In genomic region chr17:43210576-43210975, GRCh38 we compare ENCODE assay signal across 11 cellular contexts. TPM values are rescaled to one million over a fixed set of nuclear protein-coding genes. Genes with fewer than 3 reads are reported as not detected.
DNase-seq lines count a peak whose midpoint lies in the region; ATAC-seq, FAIRE-seq and TF ChIP-seq lines count a peak whose summit lies in the region.
"Had no signal": no experiment of that assay in that cellular context is flagged by ENCODE, and none has a peak within 500 bp of the region (broad histone marks: within the 10 kb centered on the region; RNA-seq: fewer than 3 reads in every experiment).

No MANE protein-coding gene starts in this region.

- peak overlapping the region; percentile 53 to 96 for H4K8ac ChIP-seq in IMR-90 (ENCODE audit: low read depth in 2 of 2, low read length in 2 of 2)

- WGBS in IMR-90 (ENCODE audit: extremely low coverage in 2 of 2, insufficient read length in 1 of 2), 2 experiments, result 100% methylated on average over 1 of the region's 3 CpGs; no CpG with 5 or more reads in 1 of the 2 experiments
- 42% methylated on average over 3 of the region's 3 CpGs for WGBS in GM12878 (ENCODE audit: insufficient coverage, insufficient replicate concordance, low lambda C conversion rate, missing lambda C conversion rate)

- H3K36me3 Mint-ChIP-seq in naive thymus-derived CD8-positive, alpha-beta T cell, result peaks cover 4 to 46% (median 8%) of the 10 kb centered on the region in 3 donors

- peaks cover 29 to 41% (median 36%) of the 10 kb centered on the region in 10 experiments for H3K4me1 ChIP-seq in BLaER1 treated with 17β-estradiol and CSF1 and Interleukin-3, amounts not matched to agents 10 nM and 100 nM
- peaks cover 16% of the 10 kb centered on the region for H3K4me1 ChIP-seq in IMR-90 (ENCODE audit: control insufficient read depth, insufficient read depth, low read length)
- peaks cover 10% of the 10 kb centered on the region for H3K4me1 ChIP-seq in GM12878 (ENCODE audit: control insufficient read depth, insufficient read depth, low read length)

- H3K27ac Mint-ChIP-seq in naive thymus-derived CD8-positive, alpha-beta T cell, result peak overlapping the region; percentile 95 to 99 (median 97)

- H3K36me3 ChIP-seq in BLaER1 treated with 17β-estradiol and CSF1 and Interleukin-3, amounts not matched to agents 10 nM and 100 nM, result peaks cover 4 to 75% (median 24%) of the 10 kb centered on the region in 11 experiments; a peak in 18 of 22 replicates
- H3K36me3 ChIP-seq in IMR-90 (ENCODE audit: control insufficient read depth, insufficient read depth, low read length) (peaks cover 20% of the 10 kb centered on the region), GM12878 (ENCODE audit: control insufficient read depth in 2 of 2, insufficient read depth in 2 of 2, low read length in 1 of 2) (peaks cover 0 to 4% of the 10 kb centered on the region in 2 experiments; a peak in 2 of 4 replicates)

- dilution Hi-C loops in IMR-90 (cut with HindIII; ENCODE audit: low sequenced_read_pairs, unreplicated experiment), result no loop called here

- peaks cover 0 to 29% (median 1%) of the 10 kb centered on the region in 11 experiments; a peak in 8 of 22 replicates for H4K20me1 ChIP-seq in BLaER1 treated with 17β-estradiol and CSF1 and Interleukin-3, amounts not matched to agents 10 nM and 100 nM
- H4K20me1 ChIP-seq in IMR-90 (ENCODE audit: insufficient read depth, low read length) (no peaks in the 10 kb centered on the region), GM12878 (ENCODE audit: control insufficient read depth, insufficient read depth) (no peaks in the 10 kb centered on the region)

- SMC1A ChIA-PET in GM12878 (lab: Charles Lee; ENCODE audit: uncharacterized antibody, unreplicated experiment), result interaction anchor here (1.4 to 3.9 kb wide), 3 partner anchors 10 to 105 kb away, joined by 4 to 20 read pairs (median 12); no protein-coding TSS in a partner anchor

- H4K91ac ChIP-seq in IMR-90 (ENCODE audit: insufficient read depth, low read depth, low read length), result peak overlapping the region; percentile 83

- H2BK120ac ChIP-seq in IMR-90 (ENCODE audit: low read depth, low read length), result peak overlapping the region; percentile 70

- POLR2A ChIA-PET in IMR-90 (lab: Charles Lee; ENCODE audit: unreplicated experiment), result no interaction called here
- POLR2A ChIA-PET in GM12878 (lab: Charles Lee), result interaction anchor here (4.4 kb wide), 1 partner anchor 104 kb away, joined by 31 read pairs; no protein-coding TSS in a partner anchor
- POLR2A ChIA-PET in naive thymus-derived CD8-positive, alpha-beta T cell (lab: Charles Lee), result interaction anchor here (0.7 to 12.3 kb wide), 6 partner anchors 11 to 203 kb away, joined by 3 to 189 read pairs (median 6); partner anchors contain the start of genes IFI35 and NBR1

- H3K9me1 ChIP-seq in IMR-90 (ENCODE audit: insufficient read depth, low read length), result peaks cover 13% of the 10 kb centered on the region

- TF ChIP-seq EP300 in GM12878 (IDR thresholded peaks at IDR 0.05; ENCODE audit: borderline replicate concordance in 1 of 2, control insufficient read depth in 1 of 2, low read depth in 2 of 2, low read length in 2 of 2), result no peak

- H2AK5ac ChIP-seq in IMR-90 (ENCODE audit: low read depth, low read length), result peak overlapping the region; percentile 33

- peak overlapping the region; percentile 73 for H2BK5ac ChIP-seq in IMR-90 (ENCODE audit: low read depth, low read length, poor library complexity, severe bottlenecking)

- H3K56ac ChIP-seq in IMR-90 (ENCODE audit: extremely low read depth, insufficient read depth, low read length), result peak overlapping the region; percentile 55; the same call in 1 of the 2 replicates

- H3K27me3 Mint-ChIP-seq in naive thymus-derived CD8-positive, alpha-beta T cell, result no peaks in the 10 kb centered on the region

- TF ChIP-seq CTCF in IMR-90 (conservative IDR thresholded peaks at IDR 0.05; ENCODE audit: low read depth, low read length) (no peak), GM12878 (IDR thresholded peaks at IDR 0.05 in 2 of 3, conservative IDR thresholded peaks at IDR 0.05 in 1 of 3; ENCODE audit: control insufficient read depth in 2 of 3, extremely low read depth in 1 of 3, insufficient read depth in 1 of 3, low read depth in 3 of 3, low read length in 3 of 3) (no peak)

- FAIRE-seq in GM12878 (lab: Jason Lieb, UNC), result no peak

- H3K23ac ChIP-seq in IMR-90 (ENCODE audit: low read depth, low read length), result peak overlapping the region; percentile 95

- peak overlapping the region in 8 of 11 experiments; percentile 72 to 98 (median 90); a peak in 12 of 22 replicates for H3K27ac ChIP-seq in BLaER1 treated with 17β-estradiol and CSF1 and Interleukin-3, amounts not matched to agents 10 nM and 100 nM
- peak overlapping the region; percentile 35; the same call in 1 of the 2 replicates for H3K27ac ChIP-seq in IMR-90 (ENCODE audit: insufficient read depth, low read length)
- H3K27ac ChIP-seq in GM12878 (ENCODE audit: control insufficient read depth, insufficient read depth), result peak overlapping the region; percentile 88

- H3K9me3 ChIP-seq in BLaER1 treated with 17β-estradiol and CSF1 and Interleukin-3, amounts not matched to agents 10 nM and 100 nM (replicated peaks in 1 of 11), result no peaks in the 10 kb centered on the region
- no peaks in the 10 kb centered on the region for H3K9me3 ChIP-seq in IMR-90 (ENCODE audit: control insufficient read depth, insufficient read depth, low read length)
- no peaks in the 10 kb centered on the region for H3K9me3 ChIP-seq in GM12878 (replicated peaks; ENCODE audit: control insufficient read depth, insufficient read depth, low read length)

- CTCF ChIA-PET in IMR-90 (lab: Yijun Ruan, JAX) (no interaction called here), GM12878 (lab: Yijun Ruan, JAX) (interaction anchor here (1.3 to 1.9 kb wide), 3 partner anchors 11 to 99 kb away, joined by 4 to 5 read pairs (median 5); partner anchors contain the start of gene NBR1)

- TF ChIP-seq POLR2A in IMR-90 (IDR thresholded peaks at IDR 0.05; ENCODE audit: low read depth, low read length) (no peak), GM12878 (IDR thresholded peaks at IDR 0.05; ENCODE audit: low read depth, low read length) (no peak)

- H3K79me2 ChIP-seq in GM12878 (ENCODE audit: control insufficient read depth, insufficient read depth, low read length), result peaks cover 17% of the 10 kb centered on the region

- H3K4ac ChIP-seq in IMR-90 (ENCODE audit: low read depth, low read length), result peak overlapping the region; percentile 87

- TF ChIP-seq RAD21 in IMR-90 (IDR thresholded peaks at IDR 0.05; ENCODE audit: low read length) (no peak), GM12878 (IDR thresholded peaks at IDR 0.05; ENCODE audit: insufficient read depth, low read depth, low read length) (no peak)

- BruUV-seq in IMR-90 (replicated peaks; lab: Mats Ljungman, UMichigan) (no TSS peak), GM12878 (replicated peaks; lab: Mats Ljungman, UMichigan) (no TSS peak)

- intact Hi-C loops in IMR-90 (cut with micrococcal nuclease), result loop anchor here (10.0 kb wide), 1 partner anchor 304 kb away; no protein-coding TSS in a partner anchor
- intact Hi-C loops in GM12878 (cut with micrococcal nuclease; ENCODE audit: unreplicated experiment), result no loop called here

- H2BK15ac ChIP-seq in IMR-90 (ENCODE audit: low read depth, low read length), result peak overlapping the region; percentile 54; the same call in 1 of the 3 replicates

- H2AFZ ChIP-seq in IMR-90 (replicated peaks; ENCODE audit: low read length, poor library complexity), result no peak overlapping the region
- peak overlapping the region; percentile 82 for H2AFZ ChIP-seq in GM12878 (ENCODE audit: control insufficient read depth, low read depth, low read length)

- H2BK20ac ChIP-seq in IMR-90 (ENCODE audit: low read depth, low read length), result peak overlapping the region; percentile 69; the same call in 1 of the 2 replicates

- H3K4me3 Mint-ChIP-seq in naive thymus-derived CD8-positive, alpha-beta T cell, result peak overlapping the region; percentile 88 to 100 (median 99)

- H3K4me1 Mint-ChIP-seq in naive thymus-derived CD8-positive, alpha-beta T cell, result peaks cover 20 to 45% (median 32%) of the 10 kb centered on the region in 4 donors

- H3K14ac ChIP-seq in IMR-90 (replicated peaks; ENCODE audit: low read depth, low read length), result peak overlapping the region; percentile 83

- in situ Hi-C loops in IMR-90 (cut with MboI; ENCODE audit: low sequenced_read_pairs) (loop anchor here (25.0 kb wide), 1 partner anchor 102 kb away; no protein-coding TSS in a partner anchor), GM12878 (cut with MboI) (loop anchor here (10.0 to 25.0 kb wide), 9 partner anchors 104 to 1652 kb away; partner anchors contain the start of genes DNAJC7, EIF1, HDAC5 and MEOX1)

- ATAC-seq in IMR-90 (ENCODE audit: low read depth), result no peak
- no peak for ATAC-seq in GM12878
- ATAC-seq in naive thymus-derived CD8-positive, alpha-beta T cell, result no peak
- no peak for ATAC-seq in GM19452 (IDR thresholded peaks at IDR 0.05; ENCODE audit: unreplicated experiment)
- no peak for ATAC-seq in GM19395 (IDR thresholded peaks at IDR 0.05; ENCODE audit: unreplicated experiment)
- no peak for ATAC-seq in GM19455 (IDR thresholded peaks at IDR 0.05; ENCODE audit: unreplicated experiment)

- H3K18ac ChIP-seq in IMR-90 (ENCODE audit: low read depth, low read length), result peak overlapping the region; percentile 42; the same call in 1 of the 2 replicates

- no peaks in the 10 kb centered on the region for H3K27me3 ChIP-seq in BLaER1 treated with 17β-estradiol and CSF1 and Interleukin-3, amounts not matched to agents 10 nM and 100 nM
- no peaks in the 10 kb centered on the region for H3K27me3 ChIP-seq in IMR-90 (ENCODE audit: control insufficient read depth, insufficient read depth, low read length)
- H3K27me3 ChIP-seq in GM12878 (replicated peaks in 1 of 2; ENCODE audit: control insufficient read depth in 2 of 2, insufficient read depth in 2 of 2, low read length in 1 of 2), result no peaks in the 10 kb centered on the region

- no peak overlapping the region for H2AK9ac ChIP-seq in IMR-90 (replicated peaks; ENCODE audit: low read depth, low read length, poor library complexity)

- no peak for DNase-seq in IMR-90
- no peak for DNase-seq in GM12878 (ENCODE audit: low read depth, low spot score)
- DNase-seq in naive thymus-derived CD8-positive, alpha-beta T cell, result no peak
- DNase-seq in Kasumi-1 (lab: John Stamatoyannopoulos, UW), result no peak
- DNase-seq: KG1, right cardiac atrium had no signal

- peak overlapping the region in 8 of 11 experiments; percentile 78 to 98 (median 94); a peak in 13 of 22 replicates for H3K9ac ChIP-seq in BLaER1 treated with 17β-estradiol and CSF1 and Interleukin-3, amounts not matched to agents 10 nM and 100 nM
- H3K9ac ChIP-seq in IMR-90 (ENCODE audit: low read depth, low read length) (peak overlapping the region; percentile 55), GM12878 (ENCODE audit: control insufficient read depth, insufficient read depth, low read length) (peak overlapping the region; percentile 86)

- H3K79me1 ChIP-seq in IMR-90 (ENCODE audit: low read depth in 1 of 2, low read length in 2 of 2), result peaks cover 18 to 35% of the 10 kb centered on the region in 2 experiments

- RAD21 ChIA-PET in GM12878 (lab: Charles Lee; ENCODE audit: unreplicated experiment), result interaction anchor here (2.9 kb wide), 1 partner anchor 105 kb away, joined by 15 read pairs; no protein-coding TSS in a partner anchor

- H3K4me3 ChIP-seq in BLaER1 treated with 17β-estradiol and CSF1 and Interleukin-3, amounts not matched to agents 10 nM and 100 nM, result peak overlapping the region in 8 of 10 experiments; percentile 64 to 91 (median 86); a peak in 13 of 20 replicates
- no peak overlapping the region for H3K4me3 ChIP-seq in IMR-90 (ENCODE audit: insufficient read depth, low read depth, low read length)
- H3K4me3 ChIP-seq in GM12878, result peak overlapping the region; percentile 75

- H3K4me2 ChIP-seq in BLaER1 treated with 17β-estradiol and CSF1 and Interleukin-3, amounts not matched to agents 10 nM and 100 nM, result peak overlapping the region; percentile 69 to 98 (median 83)
- peak overlapping the region; percentile 70; the same call in 1 of the 2 replicates for H3K4me2 ChIP-seq in IMR-90 (ENCODE audit: low read depth, low read length)
- H3K4me2 ChIP-seq in GM12878 (ENCODE audit: control insufficient read depth, insufficient read depth), result peak overlapping the region; percentile 73

- H4K5ac ChIP-seq in IMR-90 (ENCODE audit: low read depth, low read length), result peak overlapping the region; percentile 98; the same call in 1 of the 2 replicates

- H3K9me3 Mint-ChIP-seq in naive thymus-derived CD8-positive, alpha-beta T cell, result no peaks in the 10 kb centered on the region

RNA-seq across cellular contexts. Expression of gene TMEM106A, which starts 1.1 kb away (rescaled TPM):
- total RNA-seq in IMR-90 (2012; rRNA removed) (1.4 and 2.2 TPM in 2 replicates), GM12878 (2014; rRNA removed) (7.9 and 8.9 TPM in 2 replicates), GM12878 (2014; rRNA removed; fragmentation: Illumina TruSeq; extraction: Trizol) (8.0 and 9.3 TPM in 2 replicates), GM12878 (2021) (14.6 and 18.7 TPM in 2 replicates)
- polyA plus RNA-seq in IMR-90 (2012; rRNA removed) (7.4 and 7.5 TPM in 2 replicates), GM12878 (2011; rRNA removed) (8.7 and 13.9 TPM in 2 replicates), GM12878 (2014; fragmentation: Illumina TruSeq; extraction: Trizol) (9.0 and 11.5 TPM in 2 replicates), GM12878 (2014; fragmentation: Nextera tagmentation; extraction: Ambion mirVana) (1 to 10 TPM; 2.3 to 2.6 TPM), GM12878 (2014; rRNA removed) (9.3 and 13.1 TPM in 2 replicates), GM12878 (2016; fragmentation: Nextera tagmentation; extraction: Ambion mirVana) (10 to 100 TPM in 1 of 2 experiments, 1 to 10 TPM in 1; 8.8 to 14.1 TPM)
- 4.9 and 5.4 TPM in 2 replicates for polyA plus RNA-seq in IMR-90 (2012; cell fraction: cytosol; rRNA removed)
- 14.9 and 16.3 TPM in 2 replicates for polyA plus RNA-seq in IMR-90 (2012; cell fraction: nucleus; rRNA removed; ENCODE audit: low replicate concordance)
- total RNA-seq in GM12878 (2013; cell fraction: nucleolus; rRNA removed), result 81.0 and 84.7 TPM in 2 replicates
- 5.2 TPM for polyA plus RNA-seq in GM12878 (2011; ENCODE audit: low read depth)
- 16.2 and 19.0 TPM in 2 replicates for polyA plus RNA-seq in GM12878 (2011; cell fraction: cytosol; rRNA removed)
- 26.4 and 28.4 TPM in 2 replicates for polyA plus RNA-seq in GM12878 (2011; cell fraction: nucleus; rRNA removed)
- 7.1 and 8.9 TPM in 2 replicates for polyA plus RNA-seq in GM12878 (2012)
- 30.3 and 37.9 TPM in 2 replicates for polyA minus RNA-seq in GM12878 (2011; rRNA and poly(A)+ RNA removed)
- 6.7 TPM in 2 replicates for polyA minus RNA-seq in GM12878 (2011; cell fraction: cytosol; rRNA and poly(A)+ RNA removed)
- 15.8 and 32.4 TPM in 2 replicates for polyA minus RNA-seq in GM12878 (2011; cell fraction: nucleus; rRNA and poly(A)+ RNA removed)
- 10 to 100 TPM; 17.3 to 18.0 TPM for total RNA-seq in naive thymus-derived CD8-positive, alpha-beta T cell
- polyA plus RNA-seq in naive thymus-derived CD8-positive, alpha-beta T cell, result 1 to 10 TPM; 4.1 to 5.5 (median 4.2) TPM

RNA-seq across cellular contexts. Expression of gene CCDC200, which starts 17.8 kb away (rescaled TPM):
- total RNA-seq in IMR-90 (2012; rRNA removed), result not detected in 2 replicates
- not detected in 2 replicates for polyA plus RNA-seq in IMR-90 (2012; rRNA removed)
- not detected in 2 replicates for polyA plus RNA-seq in IMR-90 (2012; cell fraction: cytosol; rRNA removed)
- polyA plus RNA-seq in IMR-90 (2012; cell fraction: nucleus; rRNA removed; ENCODE audit: low replicate concordance), result not detected in 2 replicates
- total RNA-seq in GM12878 (2013; cell fraction: nucleolus; rRNA removed), result not detected in 2 replicates
- total RNA-seq in GM12878 (2014; rRNA removed), result not detected in 2 replicates
- total RNA-seq in GM12878 (2014; rRNA removed; fragmentation: Illumina TruSeq; extraction: Trizol), result not detected in 2 replicates
- not detected in 2 replicates for total RNA-seq in GM12878 (2021)
- 1.7 TPM for polyA plus RNA-seq in GM12878 (2011; ENCODE audit: low read depth)
- not detected in 2 replicates for polyA plus RNA-seq in GM12878 (2011; rRNA removed)
- not detected in 2 replicates for polyA plus RNA-seq in GM12878 (2011; cell fraction: cytosol; rRNA removed)
- not detected in 2 replicates for polyA plus RNA-seq in GM12878 (2011; cell fraction: nucleus; rRNA removed)
- polyA plus RNA-seq in GM12878 (2012), result 3.0 and 6.4 TPM in 2 replicates
- polyA plus RNA-seq in GM12878 (2014; fragmentation: Illumina TruSeq; extraction: Trizol), result not detected in 2 replicates
- 1 to 10 TPM in 1 of 2 experiments, under 1 TPM in 1; 0.46 to 2.3 TPM for polyA plus RNA-seq in GM12878 (2014; fragmentation: Nextera tagmentation; extraction: Ambion mirVana)
- polyA plus RNA-seq in GM12878 (2014; rRNA removed), result not detected in 2 replicates
- polyA plus RNA-seq in GM12878 (2016; fragmentation: Nextera tagmentation; extraction: Ambion mirVana), result 1 to 10 TPM; 3.2 to 3.9 TPM
- polyA minus RNA-seq in GM12878 (2011; rRNA and poly(A)+ RNA removed), result not detected in 2 replicates
- polyA minus RNA-seq in GM12878 (2011; cell fraction: cytosol; rRNA and poly(A)+ RNA removed), result not detected in 2 replicates
- polyA minus RNA-seq in GM12878 (2011; cell fraction: nucleus; rRNA and poly(A)+ RNA removed), result not detected in 2 replicates
- total RNA-seq in naive thymus-derived CD8-positive, alpha-beta T cell, result 1 to 10 TPM; 1.4 to 2.1 TPM
- polyA plus RNA-seq in naive thymus-derived CD8-positive, alpha-beta T cell, result under 1 TPM in 2 of 3 donors, not detected in 1; 0.69 to 0.73 TPM
- total RNA-seq: kidney epithelial cell, right cardiac atrium had no signal

RNA-seq across cellular contexts. Expression of gene RNU2-1, which starts 23.2 kb away (rescaled TPM):
- total RNA-seq in IMR-90 (2012; rRNA removed), result not detected in 2 replicates
- not detected in 2 replicates for polyA plus RNA-seq in IMR-90 (2012; rRNA removed)
- polyA plus RNA-seq in IMR-90 (2012; cell fraction: cytosol; rRNA removed), result not detected in 2 replicates
- not detected in 2 replicates for polyA plus RNA-seq in IMR-90 (2012; cell fraction: nucleus; rRNA removed; ENCODE audit: low replicate concordance)
- total RNA-seq in GM12878 (2013; cell fraction: nucleolus; rRNA removed), result not detected in 2 replicates
- not detected in 2 replicates for total RNA-seq in GM12878 (2014; rRNA removed)
- not detected in 2 replicates for total RNA-seq in GM12878 (2014; rRNA removed; fragmentation: Illumina TruSeq; extraction: Trizol)
- 9,631 and 10,813 TPM in 2 replicates for total RNA-seq in GM12878 (2021)
- polyA plus RNA-seq in GM12878 (2011; ENCODE audit: low read depth), result not detected
- polyA plus RNA-seq in GM12878 (2011; rRNA removed), result not detected in 2 replicates
- not detected in 2 replicates for polyA plus RNA-seq in GM12878 (2011; cell fraction: cytosol; rRNA removed)
- polyA plus RNA-seq in GM12878 (2011; cell fraction: nucleus; rRNA removed), result not detected in 2 replicates
- not detected in 2 replicates for polyA plus RNA-seq in GM12878 (2012)
- not detected in 2 replicates for polyA plus RNA-seq in GM12878 (2014; fragmentation: Illumina TruSeq; extraction: Trizol)
- polyA plus RNA-seq in GM12878 (2014; fragmentation: Nextera tagmentation; extraction: Ambion mirVana), result not detected
- not detected in 2 replicates for polyA plus RNA-seq in GM12878 (2014; rRNA removed)
- 10 to 100 TPM; 17.5 to 17.7 TPM for polyA plus RNA-seq in GM12878 (2016; fragmentation: Nextera tagmentation; extraction: Ambion mirVana)
- not detected in 2 replicates for polyA minus RNA-seq in GM12878 (2011; rRNA and poly(A)+ RNA removed)
- polyA minus RNA-seq in GM12878 (2011; cell fraction: cytosol; rRNA and poly(A)+ RNA removed), result not detected in 2 replicates
- polyA minus RNA-seq in GM12878 (2011; cell fraction: nucleus; rRNA and poly(A)+ RNA removed), result not detected in 2 replicates
- total RNA-seq in naive thymus-derived CD8-positive, alpha-beta T cell, result 1,000 to 10,000 TPM; 8,620 to 8,904 TPM
- polyA plus RNA-seq in naive thymus-derived CD8-positive, alpha-beta T cell, result not detected
- total RNA-seq: kidney epithelial cell had no signal
- polyA plus RNA-seq: right cardiac atrium had no signal

RNA-seq across cellular contexts. Expression of gene NBR1, which starts 39.6 kb away (rescaled TPM):
- total RNA-seq in IMR-90 (2012; rRNA removed), result 105 and 132 TPM in 2 replicates
- 47.7 and 52.4 TPM in 2 replicates for polyA plus RNA-seq in IMR-90 (2012; rRNA removed)
- 24.9 and 33.5 TPM in 2 replicates for polyA plus RNA-seq in IMR-90 (2012; cell fraction: cytosol; rRNA removed)
- 9.6 and 31.7 TPM in 2 replicates for polyA plus RNA-seq in IMR-90 (2012; cell fraction: nucleus; rRNA removed; ENCODE audit: low replicate concordance)
- 56.0 and 62.9 TPM in 2 replicates for total RNA-seq in GM12878 (2013; cell fraction: nucleolus; rRNA removed)
- 27.2 and 27.7 TPM in 2 replicates for total RNA-seq in GM12878 (2014; rRNA removed)
- total RNA-seq in GM12878 (2014; rRNA removed; fragmentation: Illumina TruSeq; extraction: Trizol), result 29.9 and 32.9 TPM in 2 replicates
- 26.9 and 29.2 TPM in 2 replicates for total RNA-seq in GM12878 (2021)
- polyA plus RNA-seq in GM12878 (2011; ENCODE audit: low read depth), result 19.3 TPM
- polyA plus RNA-seq in GM12878 (2011; rRNA removed), result 55.2 and 57.9 TPM in 2 replicates
- polyA plus RNA-seq in GM12878 (2011; cell fraction: cytosol; rRNA removed), result 34.9 and 35.5 TPM in 2 replicates
- 23.2 and 28.4 TPM in 2 replicates for polyA plus RNA-seq in GM12878 (2011; cell fraction: nucleus; rRNA removed)
- 22.2 and 28.9 TPM in 2 replicates for polyA plus RNA-seq in GM12878 (2012)
- polyA plus RNA-seq in GM12878 (2014; fragmentation: Illumina TruSeq; extraction: Trizol), result 33.7 and 42.5 TPM in 2 replicates
- 1 to 10 TPM; 3.5 to 6.2 TPM for polyA plus RNA-seq in GM12878 (2014; fragmentation: Nextera tagmentation; extraction: Ambion mirVana)
- 16.8 and 19.7 TPM in 2 replicates for polyA plus RNA-seq in GM12878 (2014; rRNA removed)
- 10 to 100 TPM; 29.3 to 30.2 TPM for polyA plus RNA-seq in GM12878 (2016; fragmentation: Nextera tagmentation; extraction: Ambion mirVana)
- 83.7 and 92.1 TPM in 2 replicates for polyA minus RNA-seq in GM12878 (2011; rRNA and poly(A)+ RNA removed)
- 21.0 and 24.5 TPM in 2 replicates for polyA minus RNA-seq in GM12878 (2011; cell fraction: cytosol; rRNA and poly(A)+ RNA removed)
- polyA minus RNA-seq in GM12878 (2011; cell fraction: nucleus; rRNA and poly(A)+ RNA removed), result 22.2 and 22.6 TPM in 2 replicates
- total RNA-seq in naive thymus-derived CD8-positive, alpha-beta T cell, result 10 to 100 TPM; 81.3 to 88.0 TPM
- polyA plus RNA-seq in naive thymus-derived CD8-positive, alpha-beta T cell, result 10 to 100 TPM; 63.3 to 73.2 (median 68.1) TPM

Comparison
In these comparisons a context has a peak if more than half of its experiments do, and no peak if none do; other contexts are left out.
1. H3K27ac ChIP-seq: peak in every context shown above with its lines; median percentile 90 in BLaER1 treated with 17β-estradiol and CSF1 and Interleukin-3, amounts not matched to agents 10 nM and 100 nM; 88 in GM12878; 35 in IMR-90.